In genomic region chr1:25129380-25129779, GRCh38 we compare ENCODE assay signal across 26 cellular contexts.
DNase-seq lines count a peak whose midpoint lies in the region; ATAC-seq, FAIRE-seq and TF ChIP-seq lines count a peak whose summit lies in the region.
"Had no signal": no experiment of that assay in that cellular context is flagged by ENCODE, and none has a peak within 500 bp of the region (broad histone marks: within the 10 kb centered on the region; RNA-seq: fewer than 3 reads in every experiment).

No MANE protein-coding gene starts in this region.

- BruUV-seq in GM12878 (replicated peaks; lab: Mats Ljungman, UMichigan) (no TSS peak), HepG2 (replicated peaks; lab: Mats Ljungman, UMichigan) (no TSS peak)

- H2AFZ ChIP-seq in GM23338 (no peak overlapping the region), OCI-LY3 (ENCODE audit: low read depth, low read length) (no peak overlapping the region), GM12878 (ENCODE audit: control insufficient read depth, low read depth, low read length) (no peak overlapping the region), HepG2 (ENCODE audit: low read length) (no peak overlapping the region)

- in situ Hi-C loops in GM12878 (cut with MboI) (no loop called here), HepG2 (cut with HindIII; ENCODE audit: extremely low pct_ligation_motif_present, low pct_unique_long_range_greater_than_20kb) (no loop called here)

- H3K27ac Mint-ChIP-seq in GM23338 = no peak overlapping the region
- H3K27ac Mint-ChIP-seq: CD14-positive monocyte; CD4-positive, alpha-beta T cell; CD8-positive, alpha-beta memory T cell had no signal

- H3K4me3 Mint-ChIP-seq in GM23338 = no peak overlapping the region
- H3K4me3 Mint-ChIP-seq: CD14-positive monocyte; CD4-positive, alpha-beta T cell; CD8-positive, alpha-beta memory T cell had no signal

- no peak for TF ChIP-seq EP300 in GM12878 (IDR thresholded peaks at IDR 0.05; ENCODE audit: borderline replicate concordance in 1 of 2, control insufficient read depth in 1 of 2, low read depth in 2 of 2, low read length in 2 of 2)
- no peak for TF ChIP-seq EP300 in HepG2 (IDR thresholded peaks at IDR 0.05; ENCODE audit: low read depth in 2 of 2, low read length in 2 of 2)
- no peak for TF ChIP-seq EP300 in HepG2 (CRISPR knock-in tag; IDR thresholded peaks at IDR 0.05; ENCODE audit: borderline replicate concordance)

- TF ChIP-seq POLR2A in GM12878 (IDR thresholded peaks at IDR 0.05; ENCODE audit: low read depth, low read length) (no peak), HepG2 (IDR thresholded peaks at IDR 0.05; ENCODE audit: insufficient read depth in 1 of 2, low read depth in 2 of 2, low read length in 2 of 2) (no peak)

- H3K79me2 ChIP-seq in GM23338 (replicated peaks; ENCODE audit: insufficient read depth) (no peaks in the 10 kb centered on the region), OCI-LY3 (ENCODE audit: low read length) (no peaks in the 10 kb centered on the region), GM12878 (ENCODE audit: control insufficient read depth, insufficient read depth, low read length) (no peaks in the 10 kb centered on the region), HepG2 (ENCODE audit: insufficient read depth, low read length) (no peaks in the 10 kb centered on the region)

- H3K27me3 ChIP-seq in GM23338 (ENCODE audit: insufficient read depth) (no peaks in the 10 kb centered on the region), OCI-LY3 (ENCODE audit: low read depth, low read length) (no peaks in the 10 kb centered on the region), GM12878 (replicated peaks in 1 of 2; ENCODE audit: control insufficient read depth in 2 of 2, insufficient read depth in 2 of 2, low read length in 1 of 2) (0 out of 4 replicates have a peak, but pooled peaks cover 0 to 2% of the 10 kb centered on the region in 2 experiments), HepG2 (ENCODE audit: control insufficient read depth in 1 of 2, insufficient read depth in 2 of 2, low read length in 2 of 2) (0 out of 5 replicates have a peak, but pooled peaks cover 0 to 1% of the 10 kb centered on the region in 2 experiments)
- H3K27me3 ChIP-seq: BE2C; BLaER1 treated with 17β-estradiol and CSF1 and Interleukin-3, amounts not matched to agents 10 nM and 100 nM had no signal

- H3K36me3 Mint-ChIP-seq in GM23338 (ENCODE audit: low read depth) = no peaks in the 10 kb centered on the region
- H3K36me3 Mint-ChIP-seq: CD14-positive monocyte; CD8-positive, alpha-beta memory T cell had no signal

- no peaks in the 10 kb centered on the region for H3K4me1 Mint-ChIP-seq in GM23338

- no peak for FAIRE-seq in GM12878 (lab: Jason Lieb, UNC)
- FAIRE-seq in HepG2 (lab: Jason Lieb, UNC) = no peak
- FAIRE-seq: A549, D721Med, GM12891, GM18507 had no signal

- H3K4me3 ChIP-seq in GM23338 (no peak overlapping the region), OCI-LY3 (ENCODE audit: low read length) (no peak overlapping the region), GM12878 (no peak overlapping the region), HepG2 (replicated peaks in 1 of 3; ENCODE audit: insufficient read depth in 1 of 3, low read depth in 2 of 3, low read length in 3 of 3) (no peak overlapping the region)
- H3K4me3 ChIP-seq: A549; BLaER1 treated with 17β-estradiol and CSF1 and Interleukin-3, amounts not matched to agents 10 nM and 100 nM had no signal

- POLR2A ChIA-PET in GM12878 (lab: Charles Lee) = interaction anchor here (1.0 to 2.9 kb wide), 4 partner anchors 10 to 74 kb away, joined by 3 to 16 read pairs (median 3); no protein-coding TSS in a partner anchor
- POLR2A ChIA-PET in HepG2 (lab: Yijun Ruan, JAX) = no interaction called here

- no peaks in the 10 kb centered on the region for H3K9me2 ChIP-seq in GM23338 (ENCODE audit: insufficient read depth)

- H3K4me2 ChIP-seq in GM23338 (no peak overlapping the region), OCI-LY3 (ENCODE audit: low read length) (no peak overlapping the region), GM12878 (ENCODE audit: control insufficient read depth, insufficient read depth) (no peak overlapping the region), HepG2 (ENCODE audit: low read depth, low read length) (no peak overlapping the region)
- H3K4me2 ChIP-seq: A549; BLaER1 treated with 17β-estradiol and CSF1 and Interleukin-3, amounts not matched to agents 10 nM and 100 nM had no signal

- SMC1A ChIA-PET in GM12878 (lab: Charles Lee; ENCODE audit: uncharacterized antibody, unreplicated experiment) = interaction anchor here (1.2 to 2.5 kb wide), 5 partner anchors 8 to 26 kb away, joined by 3 to 17 read pairs (median 4); no protein-coding TSS in a partner anchor

- H3K9me3 ChIP-seq in OCI-LY3 (ENCODE audit: insufficient read depth, low read length) (no peaks in the 10 kb centered on the region), GM12878 (replicated peaks; ENCODE audit: control insufficient read depth, insufficient read depth, low read length) (no peaks in the 10 kb centered on the region; the same call in 2 of the 3 replicates), HepG2 (ENCODE audit: low read length) (no peaks in the 10 kb centered on the region)
- H3K9me3 ChIP-seq: A549; BE2C; BLaER1 treated with 17β-estradiol and CSF1 and Interleukin-3, amounts not matched to agents 10 nM and 100 nM had no signal

- no peaks in the 10 kb centered on the region for H3K36me3 ChIP-seq in GM23338 (ENCODE audit: insufficient read depth)
- no peaks in the 10 kb centered on the region for H3K36me3 ChIP-seq in OCI-LY3 (replicated peaks; ENCODE audit: low read depth, low read length)
- no peaks in the 10 kb centered on the region for H3K36me3 ChIP-seq in GM12878 (ENCODE audit: control insufficient read depth in 2 of 2, insufficient read depth in 2 of 2, low read length in 1 of 2)
- H3K36me3 ChIP-seq in HepG2 (replicated peaks in 1 of 2; ENCODE audit: control insufficient read depth in 1 of 2, insufficient read depth in 2 of 2, low read length in 2 of 2) = no peaks in the 10 kb centered on the region; a peak in 1 of 5 replicates
- H3K36me3 ChIP-seq: BE2C; BLaER1 treated with 17β-estradiol and CSF1 and Interleukin-3, amounts not matched to agents 10 nM and 100 nM had no signal

- RAD21 ChIA-PET in GM12878 (lab: Charles Lee; ENCODE audit: unreplicated experiment) = interaction anchor here (1.1 to 1.6 kb wide), 4 partner anchors 11 to 199 kb away, joined by 3 to 7 read pairs (median 3); partner anchors contain the start of gene RUNX3

- H4K20me1 ChIP-seq in GM23338 (replicated peaks; ENCODE audit: insufficient read depth) (no peaks in the 10 kb centered on the region), OCI-LY3 (ENCODE audit: insufficient read depth, low read length) (no peaks in the 10 kb centered on the region), GM12878 (ENCODE audit: control insufficient read depth, insufficient read depth) (no peaks in the 10 kb centered on the region), HepG2 (ENCODE audit: insufficient read depth, low read length) (no peaks in the 10 kb centered on the region)
- H4K20me1 ChIP-seq: BLaER1 treated with 17β-estradiol and CSF1 and Interleukin-3, amounts not matched to agents 10 nM and 100 nM had no signal

- TF ChIP-seq CTCF in GM23338 (conservative IDR thresholded peaks at IDR 0.05; ENCODE audit: low read depth in 2 of 2) (peak in 1 of 2 experiments; percentile 47; a peak in 2 of 4 replicates), OCI-LY3 (IDR thresholded peaks at IDR 0.05; ENCODE audit: low read depth, low read length) (no peak), GM12878 (IDR thresholded peaks at IDR 0.05 in 2 of 3, conservative IDR thresholded peaks at IDR 0.05 in 1 of 3; ENCODE audit: control insufficient read depth in 2 of 3, extremely low read depth in 1 of 3, insufficient read depth in 1 of 3, low read depth in 3 of 3, low read length in 3 of 3) (peak in 1 of 3 experiments; percentile 8; a peak in 1 of 6 replicates), HepG2 (CRISPR knock-in tag; IDR thresholded peaks at IDR 0.05) (peak; percentile 63)

- H3F3A ChIP-seq in GM23338 (replicated peaks; ENCODE audit: low read depth) = no peaks in the 10 kb centered on the region

- H3K27ac ChIP-seq in GM23338 (ENCODE audit: low read depth) (no peak overlapping the region), OCI-LY3 (ENCODE audit: low read length) (peak overlapping the region; percentile 87; the same call in 1 of the 2 replicates), GM12878 (ENCODE audit: control insufficient read depth, insufficient read depth) (no peak overlapping the region), HepG2 (ENCODE audit: extremely low read length, insufficient read depth, low read length) (no peak overlapping the region)
- H3K27ac ChIP-seq: A549; BLaER1 treated with 17β-estradiol and CSF1 and Interleukin-3, amounts not matched to agents 10 nM and 100 nM had no signal

- CTCF ChIA-PET in GM12878 (lab: Yijun Ruan, JAX) = interaction anchor here (1.0 to 2.8 kb wide), 4 partner anchors 11 to 93 kb away, joined by 3 to 17 read pairs (median 4); no protein-coding TSS in a partner anchor
- CTCF ChIA-PET in HepG2 (lab: Yijun Ruan, JAX; ENCODE audit: low intra/inter-chr PET ratio, low total read pairs) = no interaction called here

- no peak overlapping the region for H3K9ac ChIP-seq in OCI-LY3 (ENCODE audit: low read length)
- H3K9ac ChIP-seq in GM12878 (ENCODE audit: control insufficient read depth, insufficient read depth, low read length) = no peak overlapping the region
- H3K9ac ChIP-seq in HepG2 (ENCODE audit: insufficient read depth, low read depth, low read length) = no peak overlapping the region
- H3K9ac ChIP-seq: BLaER1 treated with 17β-estradiol and CSF1 and Interleukin-3, amounts not matched to agents 10 nM and 100 nM had no signal

- DNase-seq in GM23338 (ENCODE audit: low spot score) (peak; percentile 33), GM12878 (ENCODE audit: low read depth, low spot score) (no peak), HepG2 (ENCODE audit: low spot score) (no peak), NCI-H1048 (lab: John Stamatoyannopoulos, UW) (no peak), LoVo (ENCODE audit: low spot score) (no peak)
- DNase-seq: 8988T; ACHN; AML-193; BE2C; CD4-positive, alpha-beta T cell; CD8-positive, alpha-beta memory T cell; DMS 273 treated with DMSO at 0.1 percent for 48 hours; DMS79; EL; GDM1; GOT3; H7; HCEC 1CT had no signal

- 77% methylated on average over 12 of the region's 12 CpGs for WGBS in GM12878 (ENCODE audit: insufficient coverage, insufficient replicate concordance, low lambda C conversion rate, missing lambda C conversion rate)
- WGBS in HepG2 (ENCODE audit: low lambda C conversion rate) = 52% methylated on average over 11 of the region's 12 CpGs

- intact Hi-C loops in GM12878 (cut with micrococcal nuclease; ENCODE audit: unreplicated experiment) (no loop called here), HepG2 (cut with micrococcal nuclease; ENCODE audit: unreplicated experiment) (loop anchor here (2.0 kb wide), 1 partner anchor 75 kb away; no protein-coding TSS in a partner anchor)

- H3K9me3 Mint-ChIP-seq in GM23338 = no peaks in the 10 kb centered on the region
- H3K9me3 Mint-ChIP-seq: CD4-positive, alpha-beta T cell; CD8-positive, alpha-beta memory T cell had no signal

- TF ChIP-seq RAD21 in GM12878 (IDR thresholded peaks at IDR 0.05; ENCODE audit: insufficient read depth, low read depth, low read length) (0 out of 2 replicates have a peak, but pooled peaks have one; percentile 2), HepG2 (CRISPR knock-in tag; IDR thresholded peaks at IDR 0.05) (no peak)

- no peaks in the 10 kb centered on the region for H3K4me1 ChIP-seq in GM23338 (ENCODE audit: insufficient read depth)
- peaks cover 42% of the 10 kb centered on the region for H3K4me1 ChIP-seq in OCI-LY3 (ENCODE audit: low read length)
- peaks cover 16% of the 10 kb centered on the region for H3K4me1 ChIP-seq in GM12878 (ENCODE audit: control insufficient read depth, insufficient read depth, low read length)
- H3K4me1 ChIP-seq in HepG2 (ENCODE audit: insufficient read depth, low read length) = peaks cover 23% of the 10 kb centered on the region
- H3K4me1 ChIP-seq: A549, BE2C had no signal

- H3K27me3 Mint-ChIP-seq in GM23338 (ENCODE audit: insufficient read depth, low read depth, poor library complexity) = peaks cover 4% of the 10 kb centered on the region
- H3K27me3 Mint-ChIP-seq: CD4-positive, alpha-beta T cell had no signal

- peak; percentile 49 for ATAC-seq in GM23338
- no peak for ATAC-seq in GM12878
- no peak for ATAC-seq in HepG2
- ATAC-seq in GM19397 (IDR thresholded peaks at IDR 0.05; ENCODE audit: unreplicated experiment) = no peak
- ATAC-seq: A549 had no signal
